In genomic region chr13:73096173-73097117, GRCh38 we compare ENCODE assay signal across 16 cellular contexts. TPM values are rescaled to one million over a fixed set of nuclear protein-coding genes. Genes with fewer than 3 reads are reported as not detected.
DNase-seq lines count a peak whose midpoint lies in the region; ATAC-seq, FAIRE-seq and TF ChIP-seq lines count a peak whose summit lies in the region.
"Had no signal": no experiment of that assay in that cellular context is flagged by ENCODE, and none has a peak within 500 bp of the region (broad histone marks: within the 10 kb centered on the region; RNA-seq: fewer than 3 reads in every experiment).

No MANE protein-coding gene starts in this region.

- FAIRE-seq in RCC 7860 (lab: Jason Lieb, UNC) = no peak
- FAIRE-seq: small intestine had no signal

- H3K4me1 ChIP-seq in GM23338 (ENCODE audit: insufficient read depth) (no peaks in the 10 kb centered on the region), aorta (ENCODE audit: control insufficient read depth in 1 of 2, insufficient read depth in 2 of 2, low read length in 2 of 2) (no peaks in the 10 kb centered on the region)
- H3K4me1 ChIP-seq: tibial artery had no signal

- intact Hi-C loops in aorta (cut with DNase I) = no loop called here

- H3K27me3 ChIP-seq in GM23338 (ENCODE audit: insufficient read depth) (no peaks in the 10 kb centered on the region), aorta (ENCODE audit: control insufficient read depth in 1 of 2, insufficient read depth in 2 of 2, low read length in 1 of 2) (no peaks in the 10 kb centered on the region)
- H3K27me3 ChIP-seq: BLaER1, cardiac muscle cell, tibial artery had no signal

- no peak overlapping the region for H3K4me2 ChIP-seq in GM23338
- H3K4me2 ChIP-seq: BLaER1 had no signal

- H3K36me3 ChIP-seq in GM23338 (ENCODE audit: insufficient read depth) = no peaks in the 10 kb centered on the region
- no peaks in the 10 kb centered on the region for H3K36me3 ChIP-seq in aorta (ENCODE audit: control insufficient read depth in 1 of 2, insufficient read depth in 2 of 2, low read length in 1 of 2)
- H3K36me3 ChIP-seq: BLaER1, cardiac muscle cell, tibial artery had no signal

- no peaks in the 10 kb centered on the region for H3K4me1 Mint-ChIP-seq in GM23338

- H3K4me3 Mint-ChIP-seq in GM23338 = no peak overlapping the region

- TF ChIP-seq CTCF in GM23338 (conservative IDR thresholded peaks at IDR 0.05; ENCODE audit: low read depth in 2 of 2) (no peak), choroid plexus epithelial cell (conservative IDR thresholded peaks at IDR 0.05; ENCODE audit: low read depth, low read length) (no peak)

- no peaks in the 10 kb centered on the region for H4K20me1 ChIP-seq in GM23338 (replicated peaks; ENCODE audit: insufficient read depth)
- H4K20me1 ChIP-seq: BLaER1 had no signal

- H2AFZ ChIP-seq in GM23338 = 0 out of 2 replicates have a peak overlapping the region, but pooled peaks have one; percentile 63

- no peaks in the 10 kb centered on the region for H3K9me3 ChIP-seq in aorta (ENCODE audit: control insufficient read depth, low read length)
- H3K9me3 ChIP-seq: tibial artery had no signal

- H3K27me3 Mint-ChIP-seq in GM23338 (ENCODE audit: insufficient read depth, low read depth, poor library complexity) = peaks cover 5% of the 10 kb centered on the region

- H3K36me3 Mint-ChIP-seq in GM23338 (ENCODE audit: low read depth) = no peaks in the 10 kb centered on the region
- H3K36me3 Mint-ChIP-seq: activated naive CD4-positive, alpha-beta T cell treated with anti-CD3 and anti-CD28 coated beads, Interleukin-2, amount 50 U/mL, for 72 hours had no signal

- no peak overlapping the region for H3K27ac Mint-ChIP-seq in GM23338
- H3K27ac Mint-ChIP-seq: activated naive CD4-positive, alpha-beta T cell treated with anti-CD3 and anti-CD28 coated beads, Interleukin-2, amount 50 U/mL, for 72 hours had no signal

- H3K9me3 Mint-ChIP-seq in GM23338 = peaks cover 2% of the 10 kb centered on the region; the same call in 2 of the 3 replicates
- H3K9me3 Mint-ChIP-seq: activated naive CD4-positive, alpha-beta T cell treated with anti-CD3 and anti-CD28 coated beads, Interleukin-2, amount 50 U/mL, for 72 hours had no signal

- no peak for DNase-seq in GM23338 (ENCODE audit: low spot score)
- DNase-seq in NCI-H226 = peak; percentile 37
- peak; percentile 24 for DNase-seq in choroid plexus epithelial cell (ENCODE audit: low read depth)
- DNase-seq in renal cortical epithelial cell (ENCODE audit: low read depth) = peak; percentile 75
- DNase-seq in aorta = no peak
- no peak for DNase-seq in RCC 7860 (ENCODE audit: low spot score)
- DNase-seq: activated T-cell treated with anti-CD3 and anti-CD28 coated beads, Interleukin-2, amount 50 U/mL, for 1 hour; DMS53; NCI-H187 treated with DMSO at 0.1 percent for 48 hours; small intestine; tibial artery had no signal

- H3K9me2 ChIP-seq in GM23338 (ENCODE audit: insufficient read depth) = no peaks in the 10 kb centered on the region

- WGBS in aorta, 2 donors = 68 to 72% methylated on average over 8 of the region's 8 CpGs

- no peaks in the 10 kb centered on the region for H3K79me2 ChIP-seq in GM23338 (replicated peaks; ENCODE audit: insufficient read depth)

- H3K4me3 ChIP-seq in GM23338 = no peak overlapping the region
- no peak overlapping the region for H3K4me3 ChIP-seq in choroid plexus epithelial cell (ENCODE audit: low read depth, low read length)
- no peak overlapping the region for H3K4me3 ChIP-seq in aorta (ENCODE audit: low read length in 2 of 2)
- H3K4me3 ChIP-seq: BLaER1, cardiac muscle cell, tibial artery had no signal

- H3K27ac ChIP-seq in GM23338 (ENCODE audit: low read depth) (no peak overlapping the region), aorta (ENCODE audit: low read depth in 1 of 2, low read length in 2 of 2) (no peak overlapping the region)
- H3K27ac ChIP-seq: BLaER1, cardiac muscle cell, tibial artery had no signal

- ATAC-seq in GM23338 (no peak), aorta (ENCODE audit: low FRiP score) (no peak), HG03565 (IDR thresholded peaks at IDR 0.05; ENCODE audit: unreplicated experiment) (no peak), HG02763 (IDR thresholded peaks at IDR 0.05; ENCODE audit: unreplicated experiment) (no peak)
- ATAC-seq: activated naive CD4-positive, alpha-beta T cell treated with anti-CD3 and anti-CD28 coated beads, Interleukin-2, amount 50 U/mL, for 72 hours had no signal

- H3F3A ChIP-seq in GM23338 (replicated peaks; ENCODE audit: low read depth) = no peaks in the 10 kb centered on the region

TF ChIP-seq in GM23338, 12 proteins besides CTCF, POLR2A, EP300 and RAD21:
- TF ChIP-seq ZNF114 (CRISPR knock-in tag; IDR thresholded peaks at IDR 0.05) = no peak
TF ChIP-seq in GM23338: peak in this region for 0.

RNA-seq across cellular contexts. Expression of gene KLF5, which starts 37.6 kb away (rescaled TPM):
- total RNA-seq in GM23338 (2014; rRNA removed; shearing (Covaris generic)) = 0.66 and 1.5 TPM in 2 replicates
- polyA plus RNA-seq in GM23338 (2016; fragmentation: Nextera tagmentation; extraction: Ambion mirVana) = 1.7 and 1.8 TPM in 2 replicates
- total RNA-seq in renal cortical epithelial cell = 6.8 and 7.4 TPM in 2 replicates
- 1 to 10 TPM; 3.6 to 4.9 TPM for total RNA-seq in aorta
- polyA plus RNA-seq in aorta = 10 to 100 TPM in 1 of 2 donors, 1 to 10 TPM in 1; 1.5 to 26.2 TPM

Comparison
In these comparisons a context has a peak if more than half of its experiments do, and no peak if none do; other contexts are left out.
1. DNase-seq: peak in NCI-H226 (single experiment), choroid plexus epithelial cell (single experiment) and renal cortical epithelial cell (single experiment); none in GM23338 (single experiment), aorta (0 of 2) and RCC 7860 (single experiment).